In the genomic region with DNA sequence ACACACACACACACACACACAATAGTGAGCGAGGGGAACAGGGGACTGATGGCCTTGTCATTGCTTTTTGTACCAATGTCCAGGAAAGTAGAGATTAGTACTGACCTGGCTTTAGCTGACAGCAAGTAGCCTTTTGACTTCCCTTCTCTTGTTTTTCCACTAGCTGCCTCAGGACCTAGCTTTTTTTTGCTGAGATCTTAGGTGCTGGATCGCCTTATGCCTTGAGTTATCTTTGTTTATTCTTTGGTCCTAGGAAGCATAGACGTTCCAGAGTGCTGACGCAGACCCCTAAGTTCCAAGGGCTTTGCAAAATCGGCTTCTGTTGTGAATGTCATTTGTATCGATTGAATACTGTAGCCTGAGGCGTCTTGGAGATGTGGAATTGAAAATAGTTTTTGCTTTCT, we compare ENCODE assay signal across 8 cellular contexts. TPM values are rescaled to one million over a fixed set of nuclear protein-coding genes. Genes with fewer than 3 reads are reported as not detected.
DNase-seq lines count a peak whose midpoint lies in the region; ATAC-seq, FAIRE-seq and TF ChIP-seq lines count a peak whose summit lies in the region.

A gene with protein sequence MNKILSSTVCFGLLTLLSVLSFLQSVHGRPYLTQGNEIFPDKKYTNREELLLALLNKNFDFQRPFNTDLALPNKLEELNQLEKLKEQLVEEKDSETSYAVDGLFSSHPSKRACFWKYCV (minus strand): TSS at position 218 of the 404 bp plus-strand sequence. CDS start 48,337 bp downstream, outside the sequence.

- H3K27ac Mint-ChIP-seq in activated B cell treated with CpG ODN at 0.5 μM for 24 hours (peak within 1 kb of the TSS; percentile 91), osteocyte (ENCODE audit: unreplicated experiment) (peak within 1 kb of the TSS; percentile 98)

- no peak for TF ChIP-seq EP300 in A549 (IDR thresholded peaks at IDR 0.05)

- peaks cover 28% of the 10 kb centered on the region for H3K4me1 ChIP-seq in A549

- intact Hi-C loops in activated B cell treated with CpG ODN at 0.5 μM for 24 hours (cut with micrococcal nuclease) = loop anchor here (1.0 to 5.0 kb wide), 2 partner anchors 25 to 42 kb away; no protein-coding TSS in a partner anchor

- H3K4me3 Mint-ChIP-seq in activated B cell treated with CpG ODN at 0.5 μM for 24 hours (peak within 1 kb of the TSS; percentile 93), osteocyte (ENCODE audit: unreplicated experiment) (peak within 1 kb of the TSS; percentile 84)

- peaks cover 19% of the 10 kb centered on the region for H3K36me3 Mint-ChIP-seq in activated B cell treated with CpG ODN at 0.5 μM for 24 hours (ENCODE audit: low read depth)
- H3K36me3 Mint-ChIP-seq in osteocyte (ENCODE audit: unreplicated experiment) = no peaks in the 10 kb centered on the region

- peak within 1 kb of the TSS; percentile 92 to 93 for H3K27ac ChIP-seq in A549

- TF ChIP-seq CTCF in A549 (IDR thresholded peaks at IDR 0.05) (no peak), activated B cell treated with CpG ODN at 0.5 μM for 24 hours (IDR thresholded peaks at IDR 0.05) (no peak), osteocyte (IDR thresholded peaks at IDR 0.05) (no peak)

- DNase-seq in A549 (ENCODE audit: low read depth in 1 of 2, low spot score in 1 of 2) = peak in 1 of 2 experiments; percentile 29
- no peak for DNase-seq in H54 (ENCODE audit: insufficient read length, low spot score)
- no peak for DNase-seq in activated B cell treated with CpG ODN at 0.5 μM for 24 hours
- DNase-seq in globus pallidus (ENCODE audit: low spot score) = peak; percentile 37
- no peak for DNase-seq in osteocyte (ENCODE audit: extremely low spot score, unreplicated experiment)
- no peak for DNase-seq in GDM1 (lab: John Stamatoyannopoulos, UW)

- TF ChIP-seq POLR2A in A549 (IDR thresholded peaks at IDR 0.05; ENCODE audit: low read length) (no peak), H54 (IDR thresholded peaks at IDR 0.05; ENCODE audit: low read depth, low read length) (no peak)

- peak within 1 kb of the TSS; percentile 99 for H3K4me2 ChIP-seq in A549

- H3K9me3 ChIP-seq in A549 = no peaks in the 10 kb centered on the region

- peaks cover 66% of the 10 kb centered on the region for H3K4me1 Mint-ChIP-seq in activated B cell treated with CpG ODN at 0.5 μM for 24 hours
- H3K4me1 Mint-ChIP-seq in osteocyte (ENCODE audit: unreplicated experiment) = peaks cover 54% of the 10 kb centered on the region

- H3K4me3 ChIP-seq in A549 = peak within 1 kb of the TSS; percentile 95

- H3K9me3 Mint-ChIP-seq in activated B cell treated with CpG ODN at 0.5 μM for 24 hours (no peaks in the 10 kb centered on the region), osteocyte (ENCODE audit: unreplicated experiment) (no peaks in the 10 kb centered on the region)

- POLR2A ChIA-PET in A549 (lab: Yijun Ruan, JAX) = no interaction called here
- POLR2A ChIA-PET in activated B cell treated with CpG ODN at 0.5 μM for 24 hours (lab: Charles Lee) = interaction anchor here (0.6 to 3.7 kb wide), 10 partner anchors 25 to 86 kb away, joined by 3 to 33 read pairs (median 6); no protein-coding TSS in a partner anchor

- H3K27me3 Mint-ChIP-seq in activated B cell treated with CpG ODN at 0.5 μM for 24 hours (no peaks in the 10 kb centered on the region), osteocyte (ENCODE audit: unreplicated experiment) (no peaks in the 10 kb centered on the region)

- no peak for TF ChIP-seq RAD21 in A549 (conservative IDR thresholded peaks at IDR 0.05 in 1 of 2, IDR thresholded peaks at IDR 0.05 in 1 of 2)

- ATAC-seq in A549 = peak; percentile 16 to 47; a peak in 4 of 6 replicates
- ATAC-seq in activated B cell treated with CpG ODN at 0.5 μM for 24 hours (ENCODE audit: low read depth) = no peak
- ATAC-seq in GM21528 (IDR thresholded peaks at IDR 0.05; ENCODE audit: low FRiP score, unreplicated experiment) = no peak
- no peak for ATAC-seq in GM18909 (IDR thresholded peaks at IDR 0.05; ENCODE audit: poor library complexity, unreplicated experiment)

- FAIRE-seq in A549 (lab: Jason Lieb, UNC) = no peak
- peak; percentile 95 for FAIRE-seq in H54 (lab: Jason Lieb, UNC)

- WGBS in A549 (ENCODE audit: missing lambda C conversion rate) = 4% methylated on average over 7 of the region's 7 CpGs

- CTCF ChIA-PET in A549 (lab: Yijun Ruan, JAX) = interaction anchor here (1.2 kb wide), 1 partner anchor 9 kb away, joined by 3 read pairs; no protein-coding TSS in a partner anchor
- CTCF ChIA-PET in activated B cell treated with CpG ODN at 0.5 μM for 24 hours (lab: Charles Lee) = interaction anchor here (0.7 to 1.5 kb wide), 2 partner anchors 37 to 86 kb away, joined by 3 to 7 read pairs; no protein-coding TSS in a partner anchor

TF ChIP-seq in A549, 52 proteins besides CTCF, POLR2A, EP300 and RAD21:
- no peak for TF ChIP-seq CBX8 (IDR thresholded peaks at IDR 0.05)
- TF ChIP-seq, protein P1, sequence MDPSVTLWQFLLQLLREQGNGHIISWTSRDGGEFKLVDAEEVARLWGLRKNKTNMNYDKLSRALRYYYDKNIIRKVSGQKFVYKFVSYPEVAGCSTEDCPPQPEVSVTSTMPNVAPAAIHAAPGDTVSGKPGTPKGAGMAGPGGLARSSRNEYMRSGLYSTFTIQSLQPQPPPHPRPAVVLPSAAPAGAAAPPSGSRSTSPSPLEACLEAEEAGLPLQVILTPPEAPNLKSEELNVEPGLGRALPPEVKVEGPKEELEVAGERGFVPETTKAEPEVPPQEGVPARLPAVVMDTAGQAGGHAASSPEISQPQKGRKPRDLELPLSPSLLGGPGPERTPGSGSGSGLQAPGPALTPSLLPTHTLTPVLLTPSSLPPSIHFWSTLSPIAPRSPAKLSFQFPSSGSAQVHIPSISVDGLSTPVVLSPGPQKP (IDR thresholded peaks at IDR 0.05; ENCODE audit: low read depth, low read length) = no peak
- TF ChIP-seq ZNF302 (CRISPR knock-in tag; IDR thresholded peaks at IDR 0.05) = no peak
- no peak for TF ChIP-seq HDAC2 (IDR thresholded peaks at IDR 0.05)
- no peak for TF ChIP-seq KDM5A (IDR thresholded peaks at IDR 0.05)
- no peak for TF ChIP-seq MYC (IDR thresholded peaks at IDR 0.05; ENCODE audit: borderline replicate concordance, low read length)
- TF ChIP-seq MAZ (IDR thresholded peaks at IDR 0.05; ENCODE audit: borderline replicate concordance, low read depth, low read length) = no peak
- no peak for TF ChIP-seq PHF8 (IDR thresholded peaks at IDR 0.05; ENCODE audit: borderline replicate concordance, low read depth)
- TF ChIP-seq RCOR1 (IDR thresholded peaks at IDR 0.05; ENCODE audit: low read depth, low read length) = no peak

RNA-seq across cellular contexts. Expression of the gene that starts here (rescaled TPM):
- polyA plus RNA-seq in A549 (2011; rRNA removed) (0.16 and 0.20 TPM in 2 replicates), A549 (2017; fragmentation: RNase III; extraction: RNeasy Plus Mini Kit Qiagen cat#74134 plus additional on column Dnase treatment) (not detected in 3 replicates)
- polyA plus RNA-seq in A549 (2012; cell fraction: cytosol; rRNA removed) = 0.04 TPM in 1 of 2 replicates, not detected in the other
- not detected in 2 replicates for polyA plus RNA-seq in A549 (2012; cell fraction: nucleus; rRNA removed)
- 0.41 and 0.78 TPM in 2 replicates for polyA minus RNA-seq in A549 (2011; rRNA and poly(A)+ RNA removed)
- total RNA-seq in activated B cell treated with CpG ODN at 0.5 μM for 24 hours (1.9 and 2.1 TPM in 2 replicates), osteocyte (0.55 and 0.75 TPM in 2 replicates)

Comparison
In these comparisons a context has a peak if more than half of its experiments do, and no peak if none do; other contexts are left out.
1. Peak in ATAC-seq, H3K4me3 ChIP-seq, H3K27ac ChIP-seq and H3K4me2 ChIP-seq in A549; RNA of the gene not detected or under 1 TPM.